ENCODE assay signal across 21 cellular contexts in the genomic region with DNA sequence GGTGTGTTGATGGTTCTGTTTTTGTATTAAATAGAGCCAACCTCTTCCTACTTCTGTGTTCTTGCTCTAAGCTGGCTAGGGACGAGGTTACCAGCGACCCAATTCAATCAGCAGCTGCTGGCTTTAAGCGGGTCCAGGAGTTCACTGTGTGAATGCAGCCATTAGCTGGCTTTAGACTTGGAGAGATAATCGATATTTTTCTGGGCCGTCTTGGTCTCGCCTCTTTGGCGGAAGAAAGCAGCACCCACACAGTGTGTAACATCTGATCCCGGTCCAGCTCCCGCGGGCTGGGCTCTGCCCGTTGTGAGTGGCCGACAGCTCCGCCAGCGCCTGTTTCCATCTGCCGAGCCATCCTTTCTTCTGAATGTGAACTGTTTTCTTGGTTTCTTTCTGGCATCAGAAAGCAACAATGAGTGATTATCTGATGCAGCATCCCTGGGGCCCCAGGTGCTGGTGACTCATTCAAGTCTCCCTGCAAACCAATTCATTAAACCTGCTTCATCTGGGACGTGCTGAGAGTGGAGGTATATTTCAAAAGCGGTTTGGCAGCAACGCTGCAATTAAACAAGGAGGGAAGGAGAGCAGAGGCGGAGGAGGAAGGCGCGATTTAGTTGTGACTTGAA.
DNase-seq lines count a peak whose midpoint lies in the region; ATAC-seq and TF ChIP-seq lines count a peak whose summit lies in the region.
"Had no signal": no experiment of that assay in that cellular context is flagged by ENCODE, and none has a peak within 500 bp of the region (broad histone marks: within the 10 kb centered on the region; RNA-seq: fewer than 3 reads in every experiment).

No MANE protein-coding gene starts in this region.

- H2BK120ac ChIP-seq in neuronal stem cell (ENCODE audit: low read depth, low read length) = no peak overlapping the region

- H2BK12ac ChIP-seq in neuronal stem cell (ENCODE audit: low read length) = no peak overlapping the region

- DNase-seq in DMS153 treated with DMSO at 0.1 percent for 48 hours (lab: John Stamatoyannopoulos, UW; ENCODE audit: unreplicated experiment) (peak; percentile 15), NCI-H748 (lab: John Stamatoyannopoulos, UW; ENCODE audit: unreplicated experiment) (peak; percentile 76), epithelial cell of esophagus (ENCODE audit: low read depth) (peak; percentile 90), neuronal stem cell (ENCODE audit: low spot score) (peak; percentile 12), NCI-H1048 (lab: John Stamatoyannopoulos, UW) (no peak), T1000 (lab: John Stamatoyannopoulos, UW) (no peak), cortex of kidney (lab: John Stamatoyannopoulos, UW) (no peak)
- DNase-seq: activated B cell treated with CpG ODN at 0.5 μM for 24 hours; adrenal gland; effector memory CD4-positive, alpha-beta T cell; foreskin fibroblast; midbrain; NCI-H446; right lobe of liver; SIG-M5; stimulated activated naive CD4-positive, alpha-beta T cell; T-helper 2 cell; tibial artery had no signal

- peaks cover 0 to 4% of the 10 kb centered on the region in 2 donors for H3K4me1 ChIP-seq in neuronal stem cell (ENCODE audit: control insufficient read depth in 2 of 2, insufficient read depth in 1 of 2, low read depth in 1 of 2, low read length in 2 of 2)
- H3K4me1 ChIP-seq: adrenal gland, right lobe of liver, tibial artery had no signal

- H4K91ac ChIP-seq in neuronal stem cell (ENCODE audit: low read depth, low read length, poor library complexity) = no peak overlapping the region

- H2AK5ac ChIP-seq in neuronal stem cell (ENCODE audit: low read depth, low read length) = no peak overlapping the region

- ATAC-seq in GM18498 (IDR thresholded peaks at IDR 0.05; ENCODE audit: unreplicated experiment) = no peak
- ATAC-seq: right lobe of liver had no signal

- peaks cover 0 to 2% (median 0%) of the 10 kb centered on the region in 3 experiments for H3K27me3 ChIP-seq in neuronal stem cell (ENCODE audit: control insufficient read depth in 3 of 3, insufficient read depth in 3 of 3, low read depth in 1 of 3, low read length in 3 of 3)
- H3K27me3 ChIP-seq: adrenal gland, right lobe of liver, tibial artery had no signal

- no peak overlapping the region for H4K8ac ChIP-seq in neuronal stem cell (ENCODE audit: low read depth, low read length)

- H3K4me2 ChIP-seq in neuronal stem cell (ENCODE audit: insufficient read depth, low read length, poor library complexity, severe bottlenecking) = no peak overlapping the region
- H3K4me2 ChIP-seq: KMS-11 had no signal

- no peak overlapping the region for H3K14ac ChIP-seq in neuronal stem cell (ENCODE audit: low read length)

- H3K4me3 ChIP-seq in epithelial cell of esophagus (ENCODE audit: low read length) (no peak overlapping the region), neuronal stem cell (ENCODE audit: low read length in 2 of 2) (no peak overlapping the region)
- H3K4me3 ChIP-seq: adrenal gland, right lobe of liver, tibial artery had no signal

- peaks cover 3 to 4% of the 10 kb centered on the region in 2 donors for H3K9me3 ChIP-seq in neuronal stem cell (replicated peaks in 1 of 2; ENCODE audit: control insufficient read depth in 2 of 2, insufficient read depth in 1 of 2, low read depth in 1 of 2, low read length in 2 of 2)
- H3K9me3 ChIP-seq: adrenal gland, right lobe of liver had no signal

- no peak for TF ChIP-seq CTCF in epithelial cell of esophagus (IDR thresholded peaks at IDR 0.05; ENCODE audit: insufficient read depth, low read depth, low read length, missing control alignments)

- peaks cover 0 to 2% of the 10 kb centered on the region in 2 donors for H3K36me3 ChIP-seq in neuronal stem cell (replicated peaks in 1 of 2; ENCODE audit: control insufficient read depth in 2 of 2, insufficient read depth in 2 of 2, low read length in 2 of 2)
- H3K36me3 ChIP-seq: adrenal gland, right lobe of liver, tibial artery had no signal

- H3K23ac ChIP-seq in neuronal stem cell (ENCODE audit: low read depth, low read length, poor library complexity) = no peak overlapping the region

- no peak overlapping the region for H2AFZ ChIP-seq in neuronal stem cell (ENCODE audit: low read length)

- H2BK15ac ChIP-seq in neuronal stem cell (ENCODE audit: low read length) = no peak overlapping the region

- no peak overlapping the region for H3K4ac ChIP-seq in neuronal stem cell (ENCODE audit: low read length)

- no peak overlapping the region for H3K9ac ChIP-seq in neuronal stem cell (ENCODE audit: low read depth, low read length, poor library complexity)
- H3K9ac ChIP-seq: KMS-11 had no signal

- WGBS in neuronal stem cell (ENCODE audit: extremely low coverage in 2 of 2, insufficient read length in 2 of 2, insufficient replicate concordance in 1 of 2), 2 donors = no CpG with 5 or more reads among the region's 21 CpGs

- no peaks in the 10 kb centered on the region for H3K79me1 ChIP-seq in neuronal stem cell (ENCODE audit: low read depth, low read length)

- no peak overlapping the region for H3K18ac ChIP-seq in neuronal stem cell (ENCODE audit: low read length)

- H3K27ac ChIP-seq in neuronal stem cell (replicated peaks; ENCODE audit: low read length) = no peak overlapping the region
- H3K27ac ChIP-seq: adrenal gland, C4-2B, KMS-11, right lobe of liver, tibial artery had no signal

- H2BK5ac ChIP-seq in neuronal stem cell (ENCODE audit: low read length) = no peak overlapping the region

Comparison
In these comparisons a context has a peak if more than half of its experiments do, and no peak if none do; other contexts are left out.
1. DNase-seq: peak in DMS153 treated with DMSO at 0.1 percent for 48 hours (single experiment), NCI-H748 (single experiment), epithelial cell of esophagus (single experiment) and neuronal stem cell (single experiment); none in NCI-H1048 (single experiment), T1000 (single experiment) and cortex of kidney (single experiment).